ENCODE assay signal across 35 cellular contexts in the genomic region with DNA sequence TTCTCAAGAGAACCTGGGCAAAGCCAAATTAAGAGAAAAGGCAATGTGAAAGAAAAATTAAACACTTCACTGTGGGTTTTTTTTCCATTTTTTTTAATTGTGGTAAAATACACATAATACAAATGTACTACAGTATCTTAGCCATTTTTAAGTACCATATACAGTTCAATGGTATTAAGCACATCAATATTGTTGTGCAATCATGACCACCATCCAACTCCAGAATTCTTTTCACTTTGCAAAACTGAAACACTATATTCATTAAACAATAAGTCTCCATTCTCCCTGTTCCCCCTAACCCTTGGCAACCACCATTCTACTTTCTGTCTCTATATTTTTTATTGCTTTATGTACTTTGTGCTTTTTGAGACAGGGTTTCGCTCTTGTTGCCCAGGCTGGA.
"Had no signal": no experiment of that assay in that cellular context is flagged by ENCODE, and none has a peak within 500 bp of the region (broad histone marks: within the 10 kb centered on the region; RNA-seq: fewer than 3 reads in every experiment).

No MANE protein-coding gene starts in this region.

- H3K9me3 ChIP-seq: ascending aorta had no signal

- H3K36me3 ChIP-seq: ascending aorta, cardiac muscle cell had no signal

- H3K9me3 Mint-ChIP-seq: activated B cell treated with CpG ODN at 0.5 μM for 24 hours; activated CD4-positive, alpha-beta memory T cell treated with anti-CD3 and anti-CD28 coated beads for 36 hours; activated CD4-positive, alpha-beta T cell treated with anti-CD3 and anti-CD28 coated beads, Interleukin-2, amount 10 ng/mL, durations not matched to agents 24 days and 14 days; activated CD8-positive, alpha-beta T cell treated with anti-CD3 and anti-CD28 coated beads for 36 hours; activated naive CD4-positive, alpha-beta T cell treated with anti-CD3 and anti-CD28 coated beads, Interleukin-2, amount 10 ng/mL, durations not matched to agents 7 days and 5 days; activated naive CD4-positive, alpha-beta T cell treated with anti-CD3 and anti-CD28 coated beads, Interleukin-2, amount 50 U/mL, for 24 hours; activated naive CD8-positive, alpha-beta T cell treated with anti-CD3 and anti-CD28 coated beads, Interleukin-2, amount 10 ng/mL, durations not matched to agents 7 days and 5 days; activated naive CD8-positive, alpha-beta T cell treated with anti-CD3 and anti-CD28 coated beads, Interleukin-2, amount 50 U/mL, for 24 hours; activated T-helper 2 cell treated with anti-CD3 and anti-CD28 coated beads, Interferon-gamma antibody, Interleukin-2, Interleukin-4, amounts not matched to agents 10 μg/mL and 5 μg/mL and 100 μg/mL, durations not matched to agents 14 hours and 24 hours and 36 hours; brain; central memory CD8-positive, alpha-beta T cell; T-helper 1 cell treated with Interleukin-12 subunit alpha and Interleukin-12 subunit beta and Interleukin-4 antibody, amounts not matched to agents 30 μg/mL and 1 μg/mL, for 36 hours; T-helper 2 cell treated with Interferon-gamma antibody and Interleukin-4, amounts not matched to agents 5 μg/mL and 100 μg/mL, for 36 hours had no signal

- DNase-seq: activated B cell treated with CpG ODN at 0.5 μM for 24 hours; activated CD4-positive, alpha-beta memory T cell treated with anti-CD3 and anti-CD28 coated beads for 36 hours; activated CD4-positive, alpha-beta T cell treated with anti-CD3 and anti-CD28 coated beads for 4 hours; activated CD4-positive, alpha-beta T cell treated with anti-CD3 and anti-CD28 coated beads, Interleukin-2, amount 10 ng/mL, durations not matched to agents 24 days and 14 days; activated CD4-positive, alpha-beta T cell treated with anti-CD3 and anti-CD28 coated beads, Interleukin-2, amount 50 U/mL, for 1 hour; activated CD4-positive, alpha-beta T cell treated with anti-CD3 and anti-CD28 coated beads, Interleukin-2, amount 50 U/mL, for 4 hours; activated CD4-positive, CD25-positive, alpha-beta regulatory T cell treated with anti-CD3 and anti-CD28 coated beads, Interleukin-2, amount 50 U/mL, for 72 hours; activated CD8-positive, alpha-beta memory T cell treated with anti-CD3 and anti-CD28 coated beads, Interleukin-2, amount 50 U/mL, for 4 hours; activated CD8-positive, alpha-beta T cell treated with anti-CD3 and anti-CD28 coated beads for 36 hours; activated effector memory CD4-positive, alpha-beta T cell treated with Interleukin-2 at 50 U/mL for 16 hours; activated gamma-delta T cell; activated naive CD4-positive, alpha-beta T cell treated with anti-CD3 and anti-CD28 coated beads, Interleukin-2, amount 10 ng/mL, durations not matched to agents 7 days and 5 days; activated naive CD4-positive, alpha-beta T cell treated with Interleukin-2 at 50 U/mL for 16 hours; activated naive CD8-positive, alpha-beta T cell treated with anti-CD3 and anti-CD28 coated beads, Interleukin-2, amount 10 ng/mL, durations not matched to agents 7 days and 5 days; activated naive CD8-positive, alpha-beta T cell treated with anti-CD3 and anti-CD28 coated beads, Interleukin-2, amount 50 U/mL, for 24 hours; activated T-cell treated with anti-CD3 and anti-CD28 coated beads for 4 hours; activated T-cell treated with anti-CD3 and anti-CD28 coated beads, Interleukin-2, amount 50 U/mL, for 1 hour; activated T-cell treated with anti-CD3 and anti-CD28 coated beads, Interleukin-2, amount 50 U/mL, for 48 hours; amygdala; anterior cingulate cortex; caudate nucleus; cerebellar nuclear complex; T-helper 1 cell; T-helper 2 cell; T-helper 9 cell had no signal

- H3K4me3 Mint-ChIP-seq: activated B cell treated with CpG ODN at 0.5 μM for 24 hours; activated CD4-positive, alpha-beta memory T cell treated with anti-CD3 and anti-CD28 coated beads for 36 hours; activated CD4-positive, alpha-beta T cell treated with anti-CD3 and anti-CD28 coated beads, Interleukin-2, amount 10 ng/mL, durations not matched to agents 24 days and 14 days; activated CD8-positive, alpha-beta T cell treated with anti-CD3 and anti-CD28 coated beads for 36 hours; activated naive CD4-positive, alpha-beta T cell treated with anti-CD3 and anti-CD28 coated beads, Interleukin-2, amount 10 ng/mL, durations not matched to agents 7 days and 5 days; activated naive CD4-positive, alpha-beta T cell treated with anti-CD3 and anti-CD28 coated beads, Interleukin-2, amount 50 U/mL, for 24 hours; activated naive CD8-positive, alpha-beta T cell; activated naive CD8-positive, alpha-beta T cell treated with anti-CD3 and anti-CD28 coated beads, Interleukin-2, amount 10 ng/mL, durations not matched to agents 7 days and 5 days; activated naive CD8-positive, alpha-beta T cell treated with anti-CD3 and anti-CD28 coated beads, Interleukin-2, amount 50 U/mL, for 24 hours; brain; central memory CD8-positive, alpha-beta T cell; T-helper 1 cell treated with Interleukin-12 subunit alpha and Interleukin-12 subunit beta and Interleukin-4 antibody, amounts not matched to agents 30 μg/mL and 1 μg/mL, for 36 hours; T-helper 2 cell treated with Interferon-gamma antibody and Interleukin-4, amounts not matched to agents 5 μg/mL and 100 μg/mL, for 36 hours had no signal

- H3K27me3 Mint-ChIP-seq: activated CD4-positive, alpha-beta memory T cell treated with anti-CD3 and anti-CD28 coated beads for 36 hours; activated naive CD8-positive, alpha-beta T cell; brain; central memory CD8-positive, alpha-beta T cell had no signal

- H3K4me1 ChIP-seq: ascending aorta had no signal

- H3K4me3 ChIP-seq: ascending aorta, cardiac muscle cell had no signal

- H3K36me3 Mint-ChIP-seq: activated CD4-positive, alpha-beta memory T cell treated with anti-CD3 and anti-CD28 coated beads for 36 hours; activated naive CD4-positive, alpha-beta T cell treated with anti-CD3 and anti-CD28 coated beads, Interleukin-2, amount 10 ng/mL, durations not matched to agents 7 days and 5 days; activated naive CD4-positive, alpha-beta T cell treated with anti-CD3 and anti-CD28 coated beads, Interleukin-2, amount 50 U/mL, for 24 hours; activated naive CD8-positive, alpha-beta T cell; activated naive CD8-positive, alpha-beta T cell treated with anti-CD3 and anti-CD28 coated beads, Interleukin-2, amount 10 ng/mL, durations not matched to agents 7 days and 5 days had no signal

- ATAC-seq: activated CD8-positive, alpha-beta T cell treated with anti-CD3 and anti-CD28 coated beads for 36 hours; activated naive CD8-positive, alpha-beta T cell treated with anti-CD3 and anti-CD28 coated beads, Interleukin-2, amount 50 U/mL, for 24 hours had no signal

- H3K27ac ChIP-seq: ascending aorta, cardiac muscle cell, VCaP had no signal

- H3K27me3 ChIP-seq: ascending aorta, cardiac muscle cell had no signal

- H3K4me1 Mint-ChIP-seq: activated B cell treated with CpG ODN at 0.5 μM for 24 hours; activated CD4-positive, alpha-beta T cell treated with anti-CD3 and anti-CD28 coated beads, Interleukin-2, amount 10 ng/mL, durations not matched to agents 24 days and 14 days; activated naive CD4-positive, alpha-beta T cell treated with anti-CD3 and anti-CD28 coated beads, Interleukin-2, amount 10 ng/mL, durations not matched to agents 7 days and 5 days; activated naive CD4-positive, alpha-beta T cell treated with anti-CD3 and anti-CD28 coated beads, Interleukin-2, amount 50 U/mL, for 24 hours; activated naive CD8-positive, alpha-beta T cell treated with anti-CD3 and anti-CD28 coated beads, Interleukin-2, amount 10 ng/mL, durations not matched to agents 7 days and 5 days; activated naive CD8-positive, alpha-beta T cell treated with anti-CD3 and anti-CD28 coated beads, Interleukin-2, amount 50 U/mL, for 24 hours; brain; central memory CD8-positive, alpha-beta T cell had no signal
